Comparison of ENCODE assay signal across 16 cellular contexts in genomic region chr2:68281988-68282387, GRCh38. TPM values are rescaled to one million over a fixed set of nuclear protein-coding genes. Genes with fewer than 3 reads are reported as not detected.
A peak's percentile ranks its signal among the peaks of the same experiment; 100 is the strongest.
DNase-seq lines count a peak whose midpoint lies in the region; ATAC-seq, FAIRE-seq and TF ChIP-seq lines count a peak whose summit lies in the region.
"Had no signal": no experiment of that assay in that cellular context is flagged by ENCODE, and none has a peak within 500 bp of the region (broad histone marks: within the 10 kb centered on the region; RNA-seq: fewer than 3 reads in every experiment).

No MANE protein-coding gene starts in this region.

- H3K4me2 ChIP-seq in A549 (no peak overlapping the region; the same call in 2 of the 3 replicates), Loucy (ENCODE audit: low read depth, low read length, poor library complexity, severe bottlenecking) (no peak overlapping the region)

- H2AFZ ChIP-seq in Loucy (ENCODE audit: low read length): 0 out of 2 replicates have a peak overlapping the region, but pooled peaks have one; percentile 56
- H2AFZ ChIP-seq: GM23248 had no signal

- no peak overlapping the region for H3K4me3 ChIP-seq in A549
- no peak overlapping the region for H3K4me3 ChIP-seq in Loucy (ENCODE audit: low read length, poor library complexity, severe bottlenecking)
- no peak overlapping the region for H3K4me3 ChIP-seq in left lung
- H3K4me3 ChIP-seq in subcutaneous abdominal adipose tissue (ENCODE audit: low read depth in 1 of 5, low read length in 5 of 5): no peak overlapping the region
- H3K4me3 ChIP-seq: GM23248 had no signal

- POLR2A ChIA-PET in A549 (lab: Yijun Ruan, JAX): interaction anchor here (1.6 kb wide), 1 partner anchor 29 kb away, joined by 8 read pairs; the partner anchor contains the start of gene PPP3R1

- H3K4me1 ChIP-seq in A549: 0 out of 3 replicates have a peak, but pooled peaks cover 3% of the 10 kb centered on the region
- peaks cover 10% of the 10 kb centered on the region for H3K4me1 ChIP-seq in Loucy (ENCODE audit: insufficient read depth, low read length, poor library complexity, severe bottlenecking)
- peaks cover 0 to under 1% of the 10 kb centered on the region in 2 donors for H3K4me1 ChIP-seq in left lung
- H3K4me1 ChIP-seq in subcutaneous abdominal adipose tissue (ENCODE audit: control insufficient read depth in 5 of 5, insufficient read depth in 5 of 5, low read length in 5 of 5): peaks cover 4 to 58% (median 51%) of the 10 kb centered on the region in 5 donors

- 8% methylated on average over 3 of the region's 3 CpGs for WGBS in A549 (ENCODE audit: missing lambda C conversion rate)

- no peak for TF ChIP-seq EP300 in A549 (IDR thresholded peaks at IDR 0.05)

- H3K9me3 ChIP-seq in A549 (no peaks in the 10 kb centered on the region), Loucy (ENCODE audit: insufficient read depth, low read depth, low read length) (no peaks in the 10 kb centered on the region), left lung (no peaks in the 10 kb centered on the region), subcutaneous abdominal adipose tissue (ENCODE audit: control insufficient read depth in 5 of 5, low read length in 5 of 5) (no peaks in the 10 kb centered on the region)

- TF ChIP-seq CTCF in A549 (IDR thresholded peaks at IDR 0.05): no peak
- no peak for TF ChIP-seq CTCF in Loucy (conservative IDR thresholded peaks at IDR 0.05; ENCODE audit: low read length)
- no peak for TF ChIP-seq CTCF in left lung (IDR thresholded peaks at IDR 0.05)

- no peak overlapping the region for H3K9ac ChIP-seq in Loucy (ENCODE audit: low read depth, low read length, poor library complexity, severe bottlenecking)
- no peak overlapping the region for H3K9ac ChIP-seq in subcutaneous abdominal adipose tissue (ENCODE audit: low read length in 5 of 5)
- H3K9ac ChIP-seq: GM23248 had no signal

- no peak for TF ChIP-seq RAD21 in A549 (conservative IDR thresholded peaks at IDR 0.05 in 1 of 2, IDR thresholded peaks at IDR 0.05 in 1 of 2)

- no peaks in the 10 kb centered on the region for H4K20me1 ChIP-seq in Loucy (ENCODE audit: insufficient read depth, low read length, poor library complexity, severe bottlenecking)

- no peak for TF ChIP-seq POLR2A in A549 (IDR thresholded peaks at IDR 0.05; ENCODE audit: low read length)

- H3K9me2 ChIP-seq in Loucy (replicated peaks; ENCODE audit: low read depth, low read length): no peaks in the 10 kb centered on the region

- CTCF ChIA-PET in A549 (lab: Yijun Ruan, JAX): interaction anchor here (0.8 to 6.0 kb wide), 27 partner anchors 8 to 692 kb away, joined by 3 to 108 read pairs (median 5); partner anchors contain the start of genes CNRIP1 and PPP3R1

- FAIRE-seq in A549 (lab: Jason Lieb, UNC): no peak
- FAIRE-seq: GM12891, H1 had no signal

- ATAC-seq in A549 (peak; percentile 30 to 55; a peak in 3 of 6 replicates), left lung (peak; percentile 50), GM18498 (IDR thresholded peaks at IDR 0.05; ENCODE audit: unreplicated experiment) (no peak)

- no peaks in the 10 kb centered on the region for H3K79me2 ChIP-seq in Loucy (ENCODE audit: insufficient read depth, low read length)

- DNase-seq in A549 (ENCODE audit: low read depth in 1 of 2, low spot score in 1 of 2) (no peak), left lung (no peak), SHP77 treated with DMSO at 0.1 percent for 48 hours (lab: John Stamatoyannopoulos, UW) (no peak)
- no peak for DNase-seq in activated CD4-positive, alpha-beta T cell treated with anti-CD3 and anti-CD28 coated beads, Interleukin-2, amount 50 U/mL, for 4 hours
- DNase-seq: 8988T, Calu3, DMS53, GM23248, H7, HCEC 1CT had no signal

- H3K27ac ChIP-seq in A549 (no peak overlapping the region), left lung (no peak overlapping the region), subcutaneous abdominal adipose tissue (ENCODE audit: low read depth, low read length) (peak overlapping the region; percentile 87)
- H3K27ac ChIP-seq: GM23248 had no signal

- H3K27me3 ChIP-seq in Loucy (ENCODE audit: insufficient read depth, low read length, poor library complexity, severe bottlenecking): no peaks in the 10 kb centered on the region
- H3K27me3 ChIP-seq in left lung: no peaks in the 10 kb centered on the region
- no peaks in the 10 kb centered on the region for H3K27me3 ChIP-seq in subcutaneous abdominal adipose tissue (ENCODE audit: control insufficient read depth in 5 of 5, insufficient read depth in 4 of 5, low read length in 5 of 5)

- intact Hi-C loops in left lung (cut with DNase I): loop anchor here in 1 of 2 donors (5.0 to 10.0 kb wide), 2 partner anchors 53 to 160 kb away; no protein-coding TSS in a partner anchor

- H3F3A ChIP-seq in Loucy (ENCODE audit: low read depth): no peaks in the 10 kb centered on the region

- H3K36me3 ChIP-seq in Loucy (ENCODE audit: insufficient read depth, low read length) (no peaks in the 10 kb centered on the region), left lung (no peaks in the 10 kb centered on the region), subcutaneous abdominal adipose tissue (ENCODE audit: control insufficient read depth in 5 of 5, insufficient read depth in 5 of 5, low read length in 5 of 5) (no peaks in the 10 kb centered on the region)

TF ChIP-seq in A549, 52 proteins besides CTCF, POLR2A, EP300 and RAD21:
- TF ChIP-seq TFCP2L1 (CRISPR knock-in tag; IDR thresholded peaks at IDR 0.05): no peak
- TF ChIP-seq PHF8 (IDR thresholded peaks at IDR 0.05; ENCODE audit: borderline replicate concordance, low read depth): no peak
- TF ChIP-seq BCL3 (IDR thresholded peaks at IDR 0.05): no peak
- no peak for TF ChIP-seq FOSB (CRISPR knock-in tag; IDR thresholded peaks at IDR 0.05)

RNA-seq across cellular contexts. Expression of gene PPP3R1, which starts 29.7 kb away (rescaled TPM):
- polyA plus RNA-seq in A549 (2011; rRNA removed) (27.3 and 30.7 TPM in 2 replicates), A549 (2017; fragmentation: RNase III; extraction: RNeasy Plus Mini Kit Qiagen cat#74134 plus additional on column Dnase treatment) (53.7 to 55.1 TPM (median 54.4 TPM) in 3 replicates)
- polyA plus RNA-seq in A549 (2012; cell fraction: cytosol; rRNA removed): 9.0 and 11.2 TPM in 2 replicates
- 5.0 and 9.5 TPM in 2 replicates for polyA plus RNA-seq in A549 (2012; cell fraction: nucleus; rRNA removed)
- polyA minus RNA-seq in A549 (2011; rRNA and poly(A)+ RNA removed): 15.5 and 18.2 TPM in 2 replicates
- total RNA-seq in left lung: 10 to 100 TPM; 50.2 to 69.0 TPM

RNA-seq across cellular contexts. Expression of gene CNRIP1, which starts 37.8 kb away (rescaled TPM):
- 0.93 and 1.2 TPM in 2 replicates for polyA plus RNA-seq in A549 (2011; rRNA removed)
- polyA plus RNA-seq in A549 (2012; cell fraction: cytosol; rRNA removed): 0.63 and 0.97 TPM in 2 replicates
- polyA plus RNA-seq in A549 (2012; cell fraction: nucleus; rRNA removed): 0.44 and 0.47 TPM in 2 replicates
- polyA plus RNA-seq in A549 (2017; fragmentation: RNase III; extraction: RNeasy Plus Mini Kit Qiagen cat#74134 plus additional on column Dnase treatment): 2.3 to 2.9 TPM (median 2.6 TPM) in 3 replicates
- 0.33 and 0.58 TPM in 2 replicates for polyA minus RNA-seq in A549 (2011; rRNA and poly(A)+ RNA removed)
- total RNA-seq in left lung: 10 to 100 TPM; 16.9 to 20.1 TPM
- total RNA-seq: Calu3 had no signal
- polyA plus RNA-seq: CD4-positive, alpha-beta memory T cell had no signal
